Comparison of ENCODE assay signal across 8 cellular contexts in genomic region chr9:133121200-133122166, GRCh38. TPM values are rescaled to one million over a fixed set of nuclear protein-coding genes. Genes with fewer than 3 reads are reported as not detected.
DNase-seq lines count a peak whose midpoint lies in the region; ATAC-seq and TF ChIP-seq lines count a peak whose summit lies in the region.

Gene RALGDS, minus strand, starts transcription at chr9:133121240. Its CDS starts 86 bp downstream, at chr9:133121154.

- H3K4me1 ChIP-seq in HCT116 (ENCODE audit: control insufficient read depth in 1 of 2, insufficient read depth in 2 of 2, low read length in 2 of 2) (peaks cover 11 to 38% of the 10 kb centered on the region in 2 experiments), suprapubic skin (peaks cover 87% of the 10 kb centered on the region)

- ATAC-seq in HCT116: peak; percentile 87
- ATAC-seq in omental fat pad (ENCODE audit: low FRiP score): peak; percentile 73

- H3K27me3 ChIP-seq in HCT116 (ENCODE audit: insufficient read depth, low read length): no peaks in the 10 kb centered on the region
- no peaks in the 10 kb centered on the region for H3K27me3 ChIP-seq in suprapubic skin

- H3K9me3 Mint-ChIP-seq in activated naive CD4-positive, alpha-beta T cell treated with anti-CD3 and anti-CD28 coated beads, Interleukin-2, amount 50 U/mL, for 24 hours: no peaks in the 10 kb centered on the region

- no peaks in the 10 kb centered on the region for H3K9me3 ChIP-seq in HCT116 (ENCODE audit: control insufficient read depth in 1 of 2, insufficient read depth in 1 of 2, low read depth in 1 of 2, low read length in 2 of 2)
- no peaks in the 10 kb centered on the region for H3K9me3 ChIP-seq in suprapubic skin

- peak within 1 kb of the TSS; percentile 85 for H3K9ac ChIP-seq in HCT116 (ENCODE audit: low read length)

- no TSS peak for BruUV-seq in HCT116 (replicated peaks; lab: Mats Ljungman, UMichigan)

- TF ChIP-seq EP300 in suprapubic skin (IDR thresholded peaks at IDR 0.05): no peak

- H3K4me3 ChIP-seq in HCT116 (replicated peaks in 1 of 2; ENCODE audit: low read depth in 1 of 2, low read length in 2 of 2) (peak within 1 kb of the TSS; percentile 62 to 80), suprapubic skin (peak within 1 kb of the TSS; percentile 93)

- H3K4me2 ChIP-seq in HCT116 (ENCODE audit: low read length): peak within 1 kb of the TSS; percentile 97

- H3K36me3 ChIP-seq in HCT116 (ENCODE audit: control insufficient read depth in 1 of 2, insufficient read depth in 2 of 2, low read length in 2 of 2) (no peaks in the 10 kb centered on the region), suprapubic skin (no peaks in the 10 kb centered on the region)

- H2AFZ ChIP-seq in HCT116 (ENCODE audit: low read depth, low read length, poor library complexity, severe bottlenecking): no peak within 1 kb of the TSS

- no peaks in the 10 kb centered on the region for H3K27me3 Mint-ChIP-seq in activated naive CD4-positive, alpha-beta T cell treated with anti-CD3 and anti-CD28 coated beads, Interleukin-2, amount 50 U/mL, for 24 hours

- peak; percentile 46 for DNase-seq in ELF-1 (ENCODE audit: low read depth, low spot score)
- DNase-seq in HCT116 (ENCODE audit: low read depth, low spot score): peak; percentile 56
- peak; percentile 98 for DNase-seq in MV-4-11 (lab: John Stamatoyannopoulos, UW)
- DNase-seq in SKM-1 (lab: John Stamatoyannopoulos, UW; ENCODE audit: unreplicated experiment): peak; percentile 90
- no peak for DNase-seq in glomerular endothelial cell (ENCODE audit: extremely low read depth, low read depth, low spot score)
- peak; percentile 76 for DNase-seq in omental fat pad (ENCODE audit: low spot score)
- peak; percentile 94 for DNase-seq in suprapubic skin (ENCODE audit: low spot score in 2 of 2)

- peaks cover 33% of the 10 kb centered on the region for H3K79me2 ChIP-seq in HCT116 (ENCODE audit: insufficient read depth, low read length)

- peak within 1 kb of the TSS; percentile 79 for H3K27ac ChIP-seq in HCT116 (ENCODE audit: low read depth, low read length)
- H3K27ac ChIP-seq in suprapubic skin: peak within 1 kb of the TSS; percentile 98

- WGBS in suprapubic skin: 23% methylated on average over 20 of the region's 56 CpGs

- H3K27ac Mint-ChIP-seq in activated naive CD4-positive, alpha-beta T cell treated with anti-CD3 and anti-CD28 coated beads, Interleukin-2, amount 50 U/mL, for 24 hours: peak within 1 kb of the TSS; percentile 94

- H3K4me3 Mint-ChIP-seq in activated naive CD4-positive, alpha-beta T cell treated with anti-CD3 and anti-CD28 coated beads, Interleukin-2, amount 50 U/mL, for 24 hours: peak within 1 kb of the TSS; percentile 80

- no peak for TF ChIP-seq RAD21 in HCT116 (IDR thresholded peaks at IDR 0.05; ENCODE audit: low read depth)

- TF ChIP-seq POLR2A in HCT116 (IDR thresholded peaks at IDR 0.05; ENCODE audit: borderline replicate concordance, extremely low read depth, insufficient read depth, insufficient read length) (no peak), suprapubic skin (IDR thresholded peaks at IDR 0.05) (no peak)

- intact Hi-C loops in HCT116 (cut with micrococcal nuclease): loop anchor here (2.0 kb wide), 1 partner anchor 27 kb away; no protein-coding TSS in a partner anchor

- no peak for TF ChIP-seq CTCF in HCT116 (IDR thresholded peaks at IDR 0.05 in 2 of 3, conservative IDR thresholded peaks at IDR 0.05 in 1 of 3; ENCODE audit: borderline replicate concordance in 1 of 3, insufficient read depth in 1 of 3, low read depth in 2 of 3, low read length in 2 of 3)
- TF ChIP-seq CTCF in omental fat pad (IDR thresholded peaks at IDR 0.05): no peak
- TF ChIP-seq CTCF in suprapubic skin (IDR thresholded peaks at IDR 0.05): no peak

- peaks cover 55% of the 10 kb centered on the region for H3K4me1 Mint-ChIP-seq in activated naive CD4-positive, alpha-beta T cell treated with anti-CD3 and anti-CD28 coated beads, Interleukin-2, amount 50 U/mL, for 24 hours

- RAD21 ChIA-PET in HCT116 (lab: Charles Lee; ENCODE audit: low non-redundant PET in 1 of 2, low total read pairs in 2 of 2, uncharacterized antibody in 2 of 2, unreplicated experiment in 2 of 2): no interaction called here

- H3K9me2 ChIP-seq in HCT116 (ENCODE audit: insufficient read depth): no peaks in the 10 kb centered on the region

- H3K36me3 Mint-ChIP-seq in activated naive CD4-positive, alpha-beta T cell treated with anti-CD3 and anti-CD28 coated beads, Interleukin-2, amount 50 U/mL, for 24 hours: no peaks in the 10 kb centered on the region

- CTCF ChIA-PET in HCT116 (lab: Charles Lee): interaction anchor here (3.1 kb wide), 1 partner anchor 23 kb away, joined by 20 read pairs; no protein-coding TSS in a partner anchor

- no peaks in the 10 kb centered on the region for H4K20me1 ChIP-seq in HCT116 (ENCODE audit: insufficient read depth)

- POLR2A ChIA-PET in HCT116 (lab: Charles Lee): no interaction called here

TF ChIP-seq in HCT116, 20 proteins besides CTCF, POLR2A, EP300 and RAD21:
- no peak for TF ChIP-seq ELF1 (IDR thresholded peaks at IDR 0.05; ENCODE audit: borderline replicate concordance, low read depth)
- TF ChIP-seq EZH2 (IDR thresholded peaks at IDR 0.05): no peak
- no peak for TF ChIP-seq EGR1 (IDR thresholded peaks at IDR 0.05; ENCODE audit: low read depth)
- TF ChIP-seq ZFX (IDR thresholded peaks at IDR 0.05): peak; percentile 0; the same call in 1 of the 2 replicates
TF ChIP-seq in HCT116: peak in this region for 1.

RNA-seq across cellular contexts. Expression of gene RALGDS, which starts in this region (rescaled TPM):
- total RNA-seq in HCT116 (2021; ENCODE audit: unreplicated experiment) (36.1 TPM), glomerular endothelial cell (65.7 and 99.4 TPM in 2 replicates), omental fat pad (100 to 1,000 TPM in 1 of 4 donors, 10 to 100 TPM in 3; 33.9 to 177 (median 68.9) TPM), suprapubic skin (100 to 1,000 TPM; 173 to 244 (median 212) TPM)
- 42.3 and 53.5 TPM in 2 replicates for polyA plus RNA-seq in HCT116 (2012)
